ENCODE assay signal across 8 cellular contexts in genomic region chr3:130893240-130894129, GRCh38. TPM values are rescaled to one million over a fixed set of nuclear protein-coding genes. Genes with fewer than 3 reads are reported as not detected.
DNase-seq lines count a peak whose midpoint lies in the region; ATAC-seq and TF ChIP-seq lines count a peak whose summit lies in the region.

ATP2C1 (plus strand) TSS chr3:130894084; CDS start chr3:130894770, 686 bp downstream.

- H3K27ac Mint-ChIP-seq in progenitor cell of endocrine pancreas, result peak within 1 kb of the TSS; percentile 99

- peak within 1 kb of the TSS; percentile 98 for H3K27ac ChIP-seq in left ventricle myocardium inferior (replicated peaks)

- peak within 1 kb of the TSS; percentile 93 for H3K4me3 ChIP-seq in left ventricle myocardium inferior

- no peaks in the 10 kb centered on the region for H3K27me3 ChIP-seq in left ventricle myocardium inferior (ENCODE audit: low read depth)

- no peaks in the 10 kb centered on the region for H3K9me3 ChIP-seq in left ventricle myocardium inferior (replicated peaks)

- in situ Hi-C loops in GM13977 (cut with MboI; ENCODE audit: low pct_unique_long_range_greater_than_20kb, low sequenced_read_pairs, unreplicated experiment), result loop anchor here (10.0 kb wide), 1 partner anchor 129 kb away; no protein-coding TSS in a partner anchor

- peaks cover 57% of the 10 kb centered on the region for H3K4me1 ChIP-seq in left ventricle myocardium inferior

- H3K27me3 Mint-ChIP-seq in progenitor cell of endocrine pancreas, result no peaks in the 10 kb centered on the region

- ATAC-seq in HG02884 (IDR thresholded peaks at IDR 0.05; ENCODE audit: unreplicated experiment), result peak; percentile 88

- peak; percentile 1 for TF ChIP-seq CTCF in GM13977 (IDR thresholded peaks at IDR 0.05; ENCODE audit: extremely low read depth, insufficient read depth, missing control alignments)
- TF ChIP-seq CTCF in left ventricle myocardium inferior (IDR thresholded peaks at IDR 0.05; ENCODE audit: borderline replicate concordance), result peak; percentile 3
- TF ChIP-seq CTCF in progenitor cell of endocrine pancreas (IDR thresholded peaks at IDR 0.05; ENCODE audit: unreplicated experiment), result peak; percentile 17

- peak within 1 kb of the TSS; percentile 97 for H3K4me3 Mint-ChIP-seq in progenitor cell of endocrine pancreas (ENCODE audit: low read depth)

- H3K9me3 Mint-ChIP-seq in progenitor cell of endocrine pancreas (ENCODE audit: low read depth), result no peaks in the 10 kb centered on the region

- peak; percentile 94 for DNase-seq in GM13977 (ENCODE audit: low spot score)
- peak; percentile 99 for DNase-seq in NCI-H146 treated with DMSO at 0.1 percent for 48 hours (lab: John Stamatoyannopoulos, UW; ENCODE audit: unreplicated experiment)
- DNase-seq in amniotic stem cell (lab: John Stamatoyannopoulos, UW), result peak; percentile 96
- peak; percentile 95 for DNase-seq in left ventricle myocardium inferior
- peak; percentile 90 for DNase-seq in progenitor cell of endocrine pancreas (ENCODE audit: low spot score, unreplicated experiment)
- peak; percentile 96 for DNase-seq in ureter (ENCODE audit: low spot score)

- intact Hi-C loops in T-helper 1 cell treated with Interleukin-12 subunit alpha and Interleukin-12 subunit beta and Interleukin-4 antibody, amounts not matched to agents 30 ng/mL and 1 ng/mL, for 36 hours (cut with micrococcal nuclease), result loop anchor here (1.0 to 10.0 kb wide), 14 partner anchors 15 to 1829 kb away; partner anchors contain the start of genes ASTE1, MRPL3, NEK11 and NPHP3
- intact Hi-C loops in left ventricle myocardium inferior (cut with micrococcal nuclease), result loop anchor here (5.0 kb wide), 1 partner anchor 136 kb away; no protein-coding TSS in a partner anchor

- no peaks in the 10 kb centered on the region for H3K36me3 ChIP-seq in left ventricle myocardium inferior

- no peaks in the 10 kb centered on the region for H3K36me3 Mint-ChIP-seq in progenitor cell of endocrine pancreas (ENCODE audit: insufficient read depth)

- peaks cover 25% of the 10 kb centered on the region for H3K4me1 Mint-ChIP-seq in progenitor cell of endocrine pancreas (ENCODE audit: low read depth)

RNA-seq across cellular contexts. Expression of gene ATP2C1, which starts in this region (rescaled TPM):
- total RNA-seq in T-helper 1 cell treated with Interleukin-12 subunit alpha and Interleukin-12 subunit beta and Interleukin-4 antibody, amounts not matched to agents 30 ng/mL and 1 ng/mL, for 36 hours, result 64.9 and 68.7 TPM in 2 replicates
- total RNA-seq in left ventricle myocardium inferior (57.1 TPM), progenitor cell of endocrine pancreas (82.7 and 83.5 TPM in 2 replicates), ureter (86.9 TPM)

Comparison
In these comparisons a context has a peak if more than half of its experiments do, and no peak if none do; other contexts are left out.
1. Peak in every context shown above with its lines: DNase-seq, ATAC-seq, H3K4me3 ChIP-seq and H3K27ac ChIP-seq.